ENCODE assay signal across 1 cellular context in genomic region chr15:39624806-39625205, GRCh38.
TF ChIP-seq lines count a peak whose summit lies in the region.

No MANE protein-coding gene starts in this region.

TF ChIP-seq in GM23338, 12 proteins besides CTCF, POLR2A, EP300 and RAD21 (continued from another document):
- TF ChIP-seq, protein P1, sequence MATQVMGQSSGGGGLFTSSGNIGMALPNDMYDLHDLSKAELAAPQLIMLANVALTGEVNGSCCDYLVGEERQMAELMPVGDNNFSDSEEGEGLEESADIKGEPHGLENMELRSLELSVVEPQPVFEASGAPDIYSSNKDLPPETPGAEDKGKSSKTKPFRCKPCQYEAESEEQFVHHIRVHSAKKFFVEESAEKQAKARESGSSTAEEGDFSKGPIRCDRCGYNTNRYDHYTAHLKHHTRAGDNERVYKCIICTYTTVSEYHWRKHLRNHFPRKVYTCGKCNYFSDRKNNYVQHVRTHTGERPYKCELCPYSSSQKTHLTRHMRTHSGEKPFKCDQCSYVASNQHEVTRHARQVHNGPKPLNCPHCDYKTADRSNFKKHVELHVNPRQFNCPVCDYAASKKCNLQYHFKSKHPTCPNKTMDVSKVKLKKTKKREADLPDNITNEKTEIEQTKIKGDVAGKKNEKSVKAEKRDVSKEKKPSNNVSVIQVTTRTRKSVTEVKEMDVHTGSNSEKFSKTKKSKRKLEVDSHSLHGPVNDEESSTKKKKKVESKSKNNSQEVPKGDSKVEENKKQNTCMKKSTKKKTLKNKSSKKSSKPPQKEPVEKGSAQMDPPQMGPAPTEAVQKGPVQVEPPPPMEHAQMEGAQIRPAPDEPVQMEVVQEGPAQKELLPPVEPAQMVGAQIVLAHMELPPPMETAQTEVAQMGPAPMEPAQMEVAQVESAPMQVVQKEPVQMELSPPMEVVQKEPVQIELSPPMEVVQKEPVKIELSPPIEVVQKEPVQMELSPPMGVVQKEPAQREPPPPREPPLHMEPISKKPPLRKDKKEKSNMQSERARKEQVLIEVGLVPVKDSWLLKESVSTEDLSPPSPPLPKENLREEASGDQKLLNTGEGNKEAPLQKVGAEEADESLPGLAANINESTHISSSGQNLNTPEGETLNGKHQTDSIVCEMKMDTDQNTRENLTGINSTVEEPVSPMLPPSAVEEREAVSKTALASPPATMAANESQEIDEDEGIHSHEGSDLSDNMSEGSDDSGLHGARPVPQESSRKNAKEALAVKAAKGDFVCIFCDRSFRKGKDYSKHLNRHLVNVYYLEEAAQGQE (IDR thresholded peaks at IDR 0.05; ENCODE audit: unreplicated experiment) = no peak
TF ChIP-seq in GM23338: peak in this region for 0.
